24 cellular contexts compared by ENCODE assay signal in genomic region chr20:63482021-63482587, GRCh38. TPM values are rescaled to one million over a fixed set of nuclear protein-coding genes. Genes with fewer than 3 reads are reported as not detected.
DNase-seq lines count a peak whose midpoint lies in the region; ATAC-seq and TF ChIP-seq lines count a peak whose summit lies in the region.
"Had no signal": no experiment of that assay in that cellular context is flagged by ENCODE, and none has a peak within 500 bp of the region (broad histone marks: within the 10 kb centered on the region; RNA-seq: fewer than 3 reads in every experiment).

No MANE protein-coding gene starts in this region.

- no peak overlapping the region for H3K27ac ChIP-seq in BLaER1
- H3K27ac ChIP-seq: C4-2B, GM23248 had no signal

- peak overlapping the region; percentile 38 for H3K4me3 Mint-ChIP-seq in glutamatergic neuron (ENCODE audit: unreplicated experiment)
- H3K4me3 Mint-ChIP-seq: CD8-positive, alpha-beta memory T cell; IgD-negative memory B cell had no signal

- H3K27me3 ChIP-seq in BLaER1: peaks cover 32% of the 10 kb centered on the region

- H3K27ac Mint-ChIP-seq in glutamatergic neuron (ENCODE audit: unreplicated experiment): no peak overlapping the region
- H3K27ac Mint-ChIP-seq: CD8-positive, alpha-beta memory T cell had no signal

- H3K4me1 Mint-ChIP-seq in glutamatergic neuron (ENCODE audit: low read depth, unreplicated experiment): peaks cover 18% of the 10 kb centered on the region

- H3K9ac ChIP-seq in BLaER1: peak overlapping the region; percentile 60; the same call in 1 of the 2 replicates
- H3K9ac ChIP-seq: GM23248 had no signal

- in situ Hi-C loops in Caki2 (cut with HindIII; ENCODE audit: low pct_unique_long_range_greater_than_20kb, low sequenced_read_pairs): no loop called here

- peak overlapping the region; percentile 62 for H3K4me2 ChIP-seq in BLaER1

- peaks cover 49% of the 10 kb centered on the region for H3K4me1 ChIP-seq in BLaER1

- no peak for ATAC-seq in HG02840 (IDR thresholded peaks at IDR 0.05; ENCODE audit: low FRiP score, unreplicated experiment)

- DNase-seq in Caki2 (ENCODE audit: low read depth) (peak; percentile 43), RPMI8226 (peak; percentile 44), glutamatergic neuron (no peak), Ammon's horn (ENCODE audit: low spot score) (no peak), HT-29 (ENCODE audit: low spot score) (no peak)
- DNase-seq: CD8-positive, alpha-beta memory T cell; DND-41; GM23248; HCEC 1CT; NCI-H1694 treated with DMSO at 0.1 percent for 48 hours; NCI-H2081 treated with DMSO at 0.1 percent for 48 hours; NCI-H82; Right ventricle myocardium superior; SW 1271; T-helper 2 cell had no signal

- H3K9me3 ChIP-seq in BLaER1: no peaks in the 10 kb centered on the region

- H4K20me1 ChIP-seq in BLaER1: peaks cover 34% of the 10 kb centered on the region

- no peak for TF ChIP-seq CTCF in glutamatergic neuron (IDR thresholded peaks at IDR 0.05; ENCODE audit: partially characterized antibody, unreplicated experiment)

- H3K36me3 Mint-ChIP-seq in glutamatergic neuron (ENCODE audit: unreplicated experiment): no peaks in the 10 kb centered on the region
- H3K36me3 Mint-ChIP-seq: CD8-positive, alpha-beta memory T cell; IgD-negative memory B cell had no signal

- peaks cover 6% of the 10 kb centered on the region for H3K27me3 Mint-ChIP-seq in glutamatergic neuron (ENCODE audit: unreplicated experiment)

- H3K36me3 ChIP-seq in BLaER1: no peaks in the 10 kb centered on the region

- H3K9me3 Mint-ChIP-seq in glutamatergic neuron (ENCODE audit: unreplicated experiment): peaks cover 9% of the 10 kb centered on the region
- H3K9me3 Mint-ChIP-seq: CD8-positive, alpha-beta memory T cell; IgD-negative memory B cell had no signal

- no peak overlapping the region for H3K4me3 ChIP-seq in BLaER1
- H3K4me3 ChIP-seq: GM12878, GM23248 had no signal

RNA-seq across cellular contexts. Expression of gene KCNQ2, which starts 9.6 kb away (rescaled TPM):
- 10.0 TPM in 1 of 2 replicates, not detected in the other for total RNA-seq in Caki2 (2014; rRNA removed; shearing (Covaris generic); ENCODE audit: low replicate concordance)
- total RNA-seq in glutamatergic neuron (ENCODE audit: unreplicated experiment): 354 TPM
- total RNA-seq in HT-29 (2014; rRNA removed; shearing (Covaris generic)): 0.08 and 0.13 TPM in 2 replicates
- total RNA-seq: CD8-positive, alpha-beta memory T cell; GM23248; MCF 10A; OCI-LY7 had no signal

RNA-seq across cellular contexts. Expression of gene EEF1A2, which starts 16.8 kb away (rescaled TPM):
- 249 and 281 TPM in 2 replicates for total RNA-seq in Caki2 (2014; rRNA removed; shearing (Covaris generic); ENCODE audit: low replicate concordance)
- total RNA-seq in glutamatergic neuron (ENCODE audit: unreplicated experiment): 55.3 TPM
- 29.8 and 38.0 TPM in 2 replicates for total RNA-seq in HT-29 (2014; rRNA removed; shearing (Covaris generic))

RNA-seq across cellular contexts. Expression of gene PPDPF, which starts 38.5 kb away (rescaled TPM):
- 35.9 and 103 TPM in 2 replicates for total RNA-seq in Caki2 (2014; rRNA removed; shearing (Covaris generic); ENCODE audit: low replicate concordance)
- total RNA-seq in glutamatergic neuron (ENCODE audit: unreplicated experiment): 293 TPM
- 384 and 468 TPM in 2 replicates for total RNA-seq in HT-29 (2014; rRNA removed; shearing (Covaris generic))

RNA-seq across cellular contexts. Expression of gene PTK6, which starts 55.1 kb away (rescaled TPM):
- 3.2 and 4.4 TPM in 2 replicates for total RNA-seq in Caki2 (2014; rRNA removed; shearing (Covaris generic); ENCODE audit: low replicate concordance)
- 0.17 TPM for total RNA-seq in glutamatergic neuron (ENCODE audit: unreplicated experiment)
- total RNA-seq in HT-29 (2014; rRNA removed; shearing (Covaris generic)): 26.3 and 31.1 TPM in 2 replicates
- total RNA-seq: A673, GM23248, SK-MEL-5 had no signal

Comparison
In these comparisons a context has a peak if more than half of its experiments do, and no peak if none do; other contexts are left out.
1. DNase-seq: peak in Caki2 (single experiment) and RPMI8226 (single experiment); none in glutamatergic neuron (single experiment), Ammon's horn (single experiment) and HT-29 (single experiment).
2. RNA of gene KCNQ2, which starts 9.6 kb away (total RNA-seq): 354 TPM in glutamatergic neuron (single experiment); 10.0 TPM in Caki2 and 0.08 to 0.13 TPM in HT-29; every median in the first group is over 10 times any median in the second.